In the genomic region with DNA sequence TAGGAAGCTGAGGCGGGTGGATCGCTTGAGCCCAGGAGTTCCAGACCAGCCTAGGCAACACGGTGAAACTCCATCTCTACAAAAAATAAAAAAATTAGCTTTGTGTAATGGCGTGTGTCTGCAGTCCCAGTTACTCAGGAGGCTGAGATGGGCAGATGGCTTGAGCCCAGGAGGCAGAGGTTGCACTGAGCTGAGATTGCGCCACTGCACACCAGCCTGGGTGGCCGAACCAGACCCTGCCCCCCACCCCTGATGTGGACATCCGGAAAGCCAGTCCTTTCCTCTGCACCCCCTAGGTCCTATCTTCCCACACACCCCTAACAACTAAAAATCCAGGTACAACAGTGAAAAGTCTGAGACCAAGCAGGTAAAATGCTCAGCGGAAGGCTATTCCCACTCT, we compare ENCODE assay signal across 25 cellular contexts.
"Had no signal": no experiment of that assay in that cellular context is flagged by ENCODE, and none has a peak within 500 bp of the region (broad histone marks: within the 10 kb centered on the region; RNA-seq: fewer than 3 reads in every experiment).

No MANE protein-coding gene starts in this region.

- H3K79me2 ChIP-seq: hepatocyte had no signal

- H3K4me1 ChIP-seq: colonic mucosa, esophagus squamous epithelium, foreskin keratinocyte, gastrocnemius medialis, gastroesophageal sphincter, heart left ventricle, heart right ventricle had no signal

- H3K4me2 ChIP-seq: hepatocyte had no signal

- H3K27ac ChIP-seq: colonic mucosa, coronary artery, dorsolateral prefrontal cortex, epithelial cell of prostate, esophagus squamous epithelium, foreskin keratinocyte, gastrocnemius medialis, gastroesophageal sphincter, heart left ventricle, heart right ventricle, hepatocyte had no signal

- H3K4me3 ChIP-seq: colonic mucosa, coronary artery, dorsolateral prefrontal cortex, esophagus squamous epithelium, gastrocnemius medialis, gastroesophageal sphincter, heart left ventricle, heart right ventricle, hepatocyte had no signal

- H3K9me3 ChIP-seq: colonic mucosa, esophagus squamous epithelium, gastrocnemius medialis, gastroesophageal sphincter, heart left ventricle, heart right ventricle had no signal

- H3K4me3 Mint-ChIP-seq: dendritic cell treated with granulocyte-macrophage colony-stimulating factor and Interleukin-4, amounts not matched to agents 40 ng/mL and 50 ng/mL, for 4 days; effector memory CD8-positive, alpha-beta T cell; endodermal cell had no signal

- ATAC-seq: effector memory CD8-positive, alpha-beta T cell; esophagus mucosa; gastrocnemius medialis; gastroesophageal sphincter; heart left ventricle; heart right ventricle had no signal

- H3K27ac Mint-ChIP-seq: dendritic cell treated with granulocyte-macrophage colony-stimulating factor and Interleukin-4, amounts not matched to agents 40 ng/mL and 50 ng/mL, for 4 days; effector memory CD8-positive, alpha-beta T cell; endodermal cell had no signal

- H3K36me3 ChIP-seq: colonic mucosa, esophagus squamous epithelium, gastrocnemius medialis, gastroesophageal sphincter, heart left ventricle, heart right ventricle had no signal

- H3K27me3 ChIP-seq: colonic mucosa, foreskin keratinocyte, hepatocyte had no signal

- H3K9me3 Mint-ChIP-seq: dendritic cell treated with granulocyte-macrophage colony-stimulating factor and Interleukin-4, amounts not matched to agents 40 ng/mL and 50 ng/mL, for 4 days; effector memory CD8-positive, alpha-beta T cell; endodermal cell had no signal

- DNase-seq: colonic mucosa; cortex of kidney; dermis blood vessel endothelial cell; dorsolateral prefrontal cortex; effector CD4-positive, alpha-beta T cell; effector CD8-positive, alpha-beta T cell; effector memory CD4-positive, alpha-beta T cell; effector memory CD8-positive, alpha-beta T cell; endodermal cell; erythroblast; esophagus squamous epithelium; foreskin fibroblast; foreskin keratinocyte; foreskin melanocyte; gastrocnemius medialis; glutamatergic neuron; head of caudate nucleus; heart left ventricle; heart right ventricle had no signal

- H2AFZ ChIP-seq: hepatocyte had no signal
